Comparison of ENCODE assay signal across 24 cellular contexts in genomic region chr6:56793938-56794337, GRCh38.
DNase-seq lines count a peak whose midpoint lies in the region; ATAC-seq, FAIRE-seq and TF ChIP-seq lines count a peak whose summit lies in the region.
"Had no signal": no experiment of that assay in that cellular context is flagged by ENCODE, and none has a peak within 500 bp of the region (broad histone marks: within the 10 kb centered on the region; RNA-seq: fewer than 3 reads in every experiment).

No MANE protein-coding gene starts in this region.

- no peak for TF ChIP-seq CTCF in heart right ventricle (IDR thresholded peaks at IDR 0.05)
- TF ChIP-seq CTCF in GM12878 (IDR thresholded peaks at IDR 0.05 in 2 of 3, conservative IDR thresholded peaks at IDR 0.05 in 1 of 3; ENCODE audit: control insufficient read depth in 2 of 3, extremely low read depth in 1 of 3, insufficient read depth in 1 of 3, low read depth in 3 of 3, low read length in 3 of 3) = no peak
- TF ChIP-seq CTCF in spleen (IDR thresholded peaks at IDR 0.05 in 8 of 11, conservative IDR thresholded peaks at IDR 0.05 in 3 of 11) = no peak

- SMC1A ChIA-PET in GM12878 (lab: Charles Lee; ENCODE audit: uncharacterized antibody, unreplicated experiment) = interaction anchor here (0.7 to 3.0 kb wide), 15 partner anchors 9 to 89 kb away, joined by 3 to 10 read pairs (median 5); no protein-coding TSS in a partner anchor

- H3K9me3 ChIP-seq in heart right ventricle (no peaks in the 10 kb centered on the region), GM12878 (replicated peaks; ENCODE audit: control insufficient read depth, insufficient read depth, low read length) (no peaks in the 10 kb centered on the region), subcutaneous abdominal adipose tissue (ENCODE audit: control insufficient read depth in 5 of 5, low read length in 5 of 5) (no peaks in the 10 kb centered on the region), spleen (no peaks in the 10 kb centered on the region)
- H3K9me3 ChIP-seq: MG63, stomach had no signal

- in situ Hi-C loops in GM12878 (cut with MboI) = no loop called here

- H3K36me3 ChIP-seq in heart right ventricle = no peaks in the 10 kb centered on the region
- no peaks in the 10 kb centered on the region; a peak in 1 of 4 replicates for H3K36me3 ChIP-seq in GM12878 (ENCODE audit: control insufficient read depth in 2 of 2, insufficient read depth in 2 of 2, low read length in 1 of 2)
- H3K36me3 ChIP-seq in subcutaneous abdominal adipose tissue (ENCODE audit: control insufficient read depth in 5 of 5, insufficient read depth in 5 of 5, low read length in 5 of 5) = no peaks in the 10 kb centered on the region
- H3K36me3 ChIP-seq in spleen = no peaks in the 10 kb centered on the region
- H3K36me3 ChIP-seq: MG63, stomach, WERI-Rb-1 had no signal

- POLR2A ChIA-PET in GM12878 (lab: Charles Lee) = interaction anchor here (0.8 to 1.3 kb wide), 6 partner anchors 17 to 54 kb away, joined by 3 to 4 read pairs (median 3); no protein-coding TSS in a partner anchor

- WGBS in heart right ventricle, 2 donors = 65 to 73% methylated on average over 2 of the region's 2 CpGs
- 5% methylated on average over 2 of the region's 2 CpGs for WGBS in GM12878 (ENCODE audit: insufficient coverage, insufficient replicate concordance, low lambda C conversion rate, missing lambda C conversion rate)
- 81 to 91% (median 84%) methylated on average over 2 of the region's 2 CpGs for WGBS in spleen, 5 donors

- CTCF ChIA-PET in GM12878 (lab: Yijun Ruan, JAX) = interaction anchor here (0.8 to 1.8 kb wide), 6 partner anchors 9 to 83 kb away, joined by 3 to 7 read pairs (median 4); no protein-coding TSS in a partner anchor

- H3K79me2 ChIP-seq in GM12878 (ENCODE audit: control insufficient read depth, insufficient read depth, low read length) = peaks cover 77% of the 10 kb centered on the region

- no peak for TF ChIP-seq RAD21 in GM12878 (IDR thresholded peaks at IDR 0.05; ENCODE audit: insufficient read depth, low read depth, low read length)

- no peaks in the 10 kb centered on the region for H4K20me1 ChIP-seq in GM12878 (ENCODE audit: control insufficient read depth, insufficient read depth)

- H3K4me2 ChIP-seq in GM12878 (ENCODE audit: control insufficient read depth, insufficient read depth) = peak overlapping the region; percentile 51

- H3K27ac ChIP-seq in heart right ventricle (peak overlapping the region in 8 of 10 donors; percentile 2 to 81 (median 48)), GM12878 (ENCODE audit: control insufficient read depth, insufficient read depth) (peak overlapping the region; percentile 54; the same call in 1 of the 2 replicates), subcutaneous abdominal adipose tissue (ENCODE audit: low read depth, low read length) (peak overlapping the region; percentile 48), spleen (no peak overlapping the region)
- H3K27ac ChIP-seq: stomach, WERI-Rb-1 had no signal

- no TSS peak for BruUV-seq in GM12878 (replicated peaks; lab: Mats Ljungman, UMichigan)

- H3K4me3 ChIP-seq in heart right ventricle (no peak overlapping the region), GM12878 (peak overlapping the region; percentile 20; the same call in 1 of the 2 replicates), subcutaneous abdominal adipose tissue (ENCODE audit: low read depth in 1 of 5, low read length in 5 of 5) (no peak overlapping the region), spleen (no peak overlapping the region)
- H3K4me3 ChIP-seq: MG63, SK-N-MC, stomach had no signal

- H3K4me1 ChIP-seq in heart right ventricle = peaks cover 0 to 90% (median 59%) of the 10 kb centered on the region in 9 donors
- H3K4me1 ChIP-seq in GM12878 (ENCODE audit: control insufficient read depth, insufficient read depth, low read length) = peaks cover 54% of the 10 kb centered on the region
- H3K4me1 ChIP-seq in subcutaneous abdominal adipose tissue (ENCODE audit: control insufficient read depth in 5 of 5, insufficient read depth in 5 of 5, low read length in 5 of 5) = peaks cover 0 to 56% (median 43%) of the 10 kb centered on the region in 5 donors
- H3K4me1 ChIP-seq in spleen = peaks cover 0 to 22% (median 12%) of the 10 kb centered on the region in 6 donors

- no peak overlapping the region for H2AFZ ChIP-seq in GM12878 (ENCODE audit: control insufficient read depth, low read depth, low read length)

- no peak for FAIRE-seq in GM12878 (lab: Jason Lieb, UNC)

- no peak overlapping the region for H3K9ac ChIP-seq in GM12878 (ENCODE audit: control insufficient read depth, insufficient read depth, low read length)
- no peak overlapping the region for H3K9ac ChIP-seq in subcutaneous abdominal adipose tissue (ENCODE audit: low read length in 5 of 5)

- ATAC-seq in heart right ventricle (no peak), HG02798 (IDR thresholded peaks at IDR 0.05; ENCODE audit: poor library complexity, unreplicated experiment) (peak; percentile 22), GM12878 (peak; percentile 12)
- ATAC-seq: HCT116 had no signal

- no peak for TF ChIP-seq POLR2A in GM12878 (IDR thresholded peaks at IDR 0.05; ENCODE audit: low read depth, low read length)
- TF ChIP-seq POLR2A in spleen (IDR thresholded peaks at IDR 0.05) = no peak

- DNase-seq in heart right ventricle = no peak
- DNase-seq in cardiac septum (ENCODE audit: low spot score) = no peak
- no peak for DNase-seq in GM12878 (ENCODE audit: low read depth, low spot score)
- no peak for DNase-seq in NCI-H2196 treated with DMSO at 0.1 percent for 48 hours (lab: John Stamatoyannopoulos, UW; ENCODE audit: unreplicated experiment)
- DNase-seq in activated CD4-positive, alpha-beta T cell treated with anti-CD3 and anti-CD28 coated beads, Interleukin-2, amount 50 U/mL, for 1 hour = no peak
- no peak for DNase-seq in spleen
- DNase-seq: activated effector memory CD4-positive, alpha-beta T cell treated with Interleukin-2 at 50 U/mL for 16 hours; CD8-positive, alpha-beta memory T cell; cerebellar nuclear complex; hippocampal formation; MG63; NCI-H1436; NCI-H2107; NCI-H510A; NK-92 treated with Interleukin-12 subunit alpha and Interleukin-12 subunit beta, amount 100 ng/mL, for 24 hours; stimulated activated CD4-positive, alpha-beta T cell treated with anti-CD3 and anti-CD28 coated beads, Interleukin-12 subunit alpha, Interleukin-12 subunit beta, amount 100 ng/mL, for 4 hours; stomach; T-helper 2 cell; trophoblast cell; WERI-Rb-1 had no signal

- H3K27me3 ChIP-seq in heart right ventricle = no peaks in the 10 kb centered on the region
- H3K27me3 ChIP-seq in GM12878 (replicated peaks in 1 of 2; ENCODE audit: control insufficient read depth in 2 of 2, insufficient read depth in 2 of 2, low read length in 1 of 2) = no peaks in the 10 kb centered on the region
- H3K27me3 ChIP-seq in subcutaneous abdominal adipose tissue (ENCODE audit: control insufficient read depth in 5 of 5, insufficient read depth in 4 of 5, low read length in 5 of 5) = no peaks in the 10 kb centered on the region
- no peaks in the 10 kb centered on the region for H3K27me3 ChIP-seq in spleen (replicated peaks in 1 of 7)
- H3K27me3 ChIP-seq: MG63, stomach had no signal

- TF ChIP-seq EP300 in GM12878 (IDR thresholded peaks at IDR 0.05; ENCODE audit: borderline replicate concordance in 1 of 2, control insufficient read depth in 1 of 2, low read depth in 2 of 2, low read length in 2 of 2) = no peak

- RAD21 ChIA-PET in GM12878 (lab: Charles Lee; ENCODE audit: unreplicated experiment) = interaction anchor here (0.8 to 1.7 kb wide), 4 partner anchors 11 to 53 kb away, joined by 3 to 5 read pairs (median 4); no protein-coding TSS in a partner anchor

- intact Hi-C loops in heart right ventricle (cut with DNase I) (no loop called here), cardiac septum (cut with DNase I) (no loop called here), GM12878 (cut with micrococcal nuclease; ENCODE audit: unreplicated experiment) (loop anchor here (2.0 kb wide), 1 partner anchor 27 kb away; no protein-coding TSS in a partner anchor), spleen (cut with DNase I; ENCODE audit: low total_unique reads) (no loop called here)

TF ChIP-seq in GM12878, 131 proteins besides CTCF, POLR2A, EP300 and RAD21:
- 0 out of 2 replicates have a peak, but pooled peaks have one; percentile 14 for TF ChIP-seq PML (IDR thresholded peaks at IDR 0.05; ENCODE audit: low read length)
- no peak for TF ChIP-seq NFXL1 (IDR thresholded peaks at IDR 0.05; ENCODE audit: borderline replicate concordance)
- TF ChIP-seq MEF2A (IDR thresholded peaks at IDR 0.05; ENCODE audit: insufficient read depth, low read depth, low read length) = 0 out of 2 replicates have a peak, but pooled peaks have one; percentile 18

Comparison
In these comparisons a context has a peak if more than half of its experiments do, and no peak if none do; other contexts are left out.
1. ATAC-seq: peak in HG02798 (single experiment) and GM12878 (single experiment); none in heart right ventricle (0 of 8).
2. H3K27ac ChIP-seq: peak in heart right ventricle (8 of 10), GM12878 (single experiment) and subcutaneous abdominal adipose tissue (single experiment); none in spleen (0 of 8).